24 cellular contexts compared by ENCODE assay signal in the genomic region with DNA sequence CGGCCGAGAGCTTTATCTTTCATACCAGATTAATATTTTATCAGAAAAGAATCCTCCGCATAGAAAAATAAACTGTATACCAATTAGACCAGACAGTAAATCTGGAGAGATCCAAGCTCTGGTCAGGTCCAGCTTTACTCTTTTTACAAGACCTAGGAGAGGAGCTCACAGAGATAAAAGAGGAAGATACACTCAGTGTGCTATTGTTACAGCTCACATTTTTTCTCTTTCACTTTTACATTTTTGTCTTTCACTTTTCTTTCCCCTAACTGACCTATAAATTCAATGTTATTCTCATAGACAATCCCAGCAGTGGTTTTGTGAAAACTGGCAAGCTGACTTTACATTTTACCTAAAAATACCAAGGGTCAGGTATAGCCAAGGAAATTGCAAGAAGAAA. TPM values are rescaled to one million over a fixed set of nuclear protein-coding genes. Genes with fewer than 3 reads are reported as not detected.
DNase-seq lines count a peak whose midpoint lies in the region; ATAC-seq, FAIRE-seq and TF ChIP-seq lines count a peak whose summit lies in the region.
"Had no signal": no experiment of that assay in that cellular context is flagged by ENCODE, and none has a peak within 500 bp of the region (broad histone marks: within the 10 kb centered on the region; RNA-seq: fewer than 3 reads in every experiment).

No MANE protein-coding gene starts in this region.

- no peak overlapping the region for H3K9ac ChIP-seq in kidney (ENCODE audit: low read length in 2 of 2)

- no peak for TF ChIP-seq POLR2A in sigmoid colon (IDR thresholded peaks at IDR 0.05)

- TF ChIP-seq CTCF in sigmoid colon (IDR thresholded peaks at IDR 0.05) (no peak), kidney (IDR thresholded peaks at IDR 0.05; ENCODE audit: borderline replicate concordance, extremely low read depth, insufficient read depth) (no peak)

- intact Hi-C loops in activated CD4-positive, alpha-beta T cell treated with anti-CD3 and anti-CD28 coated beads for 36 hours (cut with DNase I, micrococcal nuclease) = no loop called here
- intact Hi-C loops in sigmoid colon (cut with DNase I) (no loop called here), kidney (cut with DNase I) (no loop called here)

- H3K4me3 ChIP-seq in sigmoid colon = no peak overlapping the region
- H3K4me3 ChIP-seq in kidney (ENCODE audit: low read length in 2 of 2) = no peak overlapping the region
- H3K4me3 ChIP-seq: upper lobe of right lung had no signal

- POLR2A ChIA-PET in activated CD4-positive, alpha-beta T cell treated with anti-CD3 and anti-CD28 coated beads for 36 hours (lab: Charles Lee) = no interaction called here

- H3K27me3 Mint-ChIP-seq in activated CD4-positive, alpha-beta T cell treated with anti-CD3 and anti-CD28 coated beads for 36 hours = no peaks in the 10 kb centered on the region
- no peaks in the 10 kb centered on the region for H3K27me3 Mint-ChIP-seq in activated T-helper 17 cell treated with anti-CD3 and anti-CD28 coated beads, Interleukin-2, amount 50 U/mL, for 72 hours

- H3K4me1 ChIP-seq in sigmoid colon = no peaks in the 10 kb centered on the region
- H3K4me1 ChIP-seq in kidney (ENCODE audit: control insufficient read depth in 1 of 2, insufficient read depth in 1 of 2, low read depth in 1 of 2, low read length in 2 of 2) = no peaks in the 10 kb centered on the region
- H3K4me1 ChIP-seq: upper lobe of right lung had no signal

- no peak overlapping the region for H3K27ac Mint-ChIP-seq in activated CD4-positive, alpha-beta T cell treated with anti-CD3 and anti-CD28 coated beads for 36 hours
- H3K27ac Mint-ChIP-seq in activated T-helper 17 cell treated with anti-CD3 and anti-CD28 coated beads, Interleukin-2, amount 50 U/mL, for 72 hours = no peak overlapping the region

- H3K27ac ChIP-seq in sigmoid colon (no peak overlapping the region), kidney (ENCODE audit: low read depth in 2 of 2, low read length in 2 of 2) (no peak overlapping the region)
- H3K27ac ChIP-seq: C4-2B, upper lobe of right lung, VCaP had no signal

- ATAC-seq in activated CD4-positive, alpha-beta T cell treated with anti-CD3 and anti-CD28 coated beads for 36 hours = peak; percentile 74
- ATAC-seq in GM19395 (IDR thresholded peaks at IDR 0.05; ENCODE audit: unreplicated experiment) (peak; percentile 66), HG03064 (IDR thresholded peaks at IDR 0.05; ENCODE audit: low read depth, unreplicated experiment) (peak; percentile 64)
- ATAC-seq in activated T-helper 17 cell treated with anti-CD3 and anti-CD28 coated beads, Interleukin-2, amount 50 U/mL, for 72 hours (replicated peaks) = peak; percentile 38
- ATAC-seq: left lobe of liver, upper lobe of right lung had no signal

- TF ChIP-seq EP300 in sigmoid colon (IDR thresholded peaks at IDR 0.05) = no peak

- no peaks in the 10 kb centered on the region for H3K36me3 ChIP-seq in sigmoid colon
- no peaks in the 10 kb centered on the region for H3K36me3 ChIP-seq in kidney (ENCODE audit: control insufficient read depth in 1 of 2, insufficient read depth in 2 of 2, low read length in 2 of 2)
- H3K36me3 ChIP-seq: upper lobe of right lung had no signal

- no peak overlapping the region for H3K4me3 Mint-ChIP-seq in activated CD4-positive, alpha-beta T cell treated with anti-CD3 and anti-CD28 coated beads for 36 hours
- H3K4me3 Mint-ChIP-seq in activated T-helper 17 cell treated with anti-CD3 and anti-CD28 coated beads, Interleukin-2, amount 50 U/mL, for 72 hours = no peak overlapping the region

- no peaks in the 10 kb centered on the region for H3K9me3 Mint-ChIP-seq in activated CD4-positive, alpha-beta T cell treated with anti-CD3 and anti-CD28 coated beads for 36 hours (ENCODE audit: low read depth)
- H3K9me3 Mint-ChIP-seq in activated T-helper 17 cell treated with anti-CD3 and anti-CD28 coated beads, Interleukin-2, amount 50 U/mL, for 72 hours = no peaks in the 10 kb centered on the region

- H3K9me3 ChIP-seq in sigmoid colon = no peaks in the 10 kb centered on the region
- no peaks in the 10 kb centered on the region for H3K9me3 ChIP-seq in kidney (ENCODE audit: control insufficient read depth in 1 of 2, low read length in 2 of 2)
- H3K9me3 ChIP-seq: upper lobe of right lung had no signal

- FAIRE-seq in kidney (lab: Jason Lieb, UNC) = no peak

- no peak for DNase-seq in activated CD4-positive, alpha-beta T cell treated with anti-CD3 and anti-CD28 coated beads for 36 hours
- no peak for DNase-seq in activated CD4-positive, alpha-beta T cell treated with anti-CD3 and anti-CD28 coated beads, Interleukin-2, amount 50 U/mL, for 4 hours
- no peak for DNase-seq in sigmoid colon
- no peak for DNase-seq in NCI-H128 (lab: John Stamatoyannopoulos, UW; ENCODE audit: unreplicated experiment)
- no peak for DNase-seq in kidney
- DNase-seq: activated CD8-positive, alpha-beta memory T cell treated with anti-CD3 and anti-CD28 coated beads, Interleukin-2, amount 50 U/mL, for 4 hours; amniotic stem cell; DMS53; foreskin fibroblast; NCI-H1105; NCI-H2171 treated with DMSO at 0.1 percent for 48 hours; NCI-H774; RPMI8226; upper lobe of right lung had no signal

- WGBS in sigmoid colon, 2 donors = 54 to 88% methylated on average over 3 of the region's 3 CpGs

- CTCF ChIA-PET in activated CD4-positive, alpha-beta T cell treated with anti-CD3 and anti-CD28 coated beads for 36 hours (lab: Charles Lee) = interaction anchor here (1.0 to 2.0 kb wide), 4 partner anchors 17 to 126 kb away, joined by 3 to 13 read pairs (median 5); no protein-coding TSS in a partner anchor

- H3K4me1 Mint-ChIP-seq in activated CD4-positive, alpha-beta T cell treated with anti-CD3 and anti-CD28 coated beads for 36 hours = peaks cover 23% of the 10 kb centered on the region
- peaks cover 4% of the 10 kb centered on the region for H3K4me1 Mint-ChIP-seq in activated T-helper 17 cell treated with anti-CD3 and anti-CD28 coated beads, Interleukin-2, amount 50 U/mL, for 72 hours

- no peaks in the 10 kb centered on the region for H3K36me3 Mint-ChIP-seq in activated CD4-positive, alpha-beta T cell treated with anti-CD3 and anti-CD28 coated beads for 36 hours (ENCODE audit: low read depth)
- H3K36me3 Mint-ChIP-seq in activated T-helper 17 cell treated with anti-CD3 and anti-CD28 coated beads, Interleukin-2, amount 50 U/mL, for 72 hours (ENCODE audit: low read depth) = no peaks in the 10 kb centered on the region

- H3K27me3 ChIP-seq in sigmoid colon = no peaks in the 10 kb centered on the region
- H3K27me3 ChIP-seq: upper lobe of right lung had no signal

RNA-seq across cellular contexts. Expression of gene GUCA1C, which starts 55.8 kb away (rescaled TPM):
- not detected for total RNA-seq in activated CD4-positive, alpha-beta T cell treated with anti-CD3 and anti-CD28 coated beads for 36 hours
- total RNA-seq in activated T-helper 17 cell treated with anti-CD3 and anti-CD28 coated beads, Interleukin-2, amount 50 U/mL, for 72 hours = not detected
- total RNA-seq in sigmoid colon = not detected
- polyA plus RNA-seq in sigmoid colon = not detected
- not detected for total RNA-seq in kidney
- 2.7 TPM for polyA plus RNA-seq in kidney (ENCODE audit: insufficient read depth, low read depth, low replicate concordance)
- total RNA-seq: A172, H4, left lobe of liver, osteoblast, skeletal muscle tissue, upper lobe of right lung had no signal
